8 cellular contexts compared by ENCODE assay signal in the genomic region with DNA sequence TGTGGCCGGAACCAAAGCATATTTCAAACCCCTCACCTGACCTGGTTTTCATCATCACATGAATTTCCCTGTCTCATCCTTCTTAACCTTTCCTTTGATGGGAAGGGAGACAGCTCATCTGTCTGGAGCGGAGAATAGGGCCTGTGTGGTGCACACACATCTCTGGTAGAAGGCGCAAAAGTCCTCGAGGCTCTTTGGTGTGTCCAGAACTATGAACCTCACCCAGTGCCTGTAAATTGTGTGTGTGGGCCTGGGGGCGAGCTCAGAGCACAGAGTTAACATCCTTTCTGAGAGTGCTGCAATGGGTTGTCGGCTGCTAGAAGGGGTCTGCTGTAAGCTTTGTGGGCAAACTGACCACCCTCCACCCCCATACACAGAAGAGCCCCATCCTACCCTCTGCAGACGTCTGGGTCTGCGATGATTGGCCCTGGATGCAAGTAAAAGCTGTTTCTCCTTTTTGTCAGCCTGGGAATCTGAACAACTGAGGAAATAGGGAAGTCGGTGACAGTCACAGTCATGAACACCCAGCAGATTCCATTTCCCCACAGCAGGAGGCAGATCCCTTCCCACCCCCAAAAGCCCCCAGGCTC. TPM values are rescaled to one million over a fixed set of nuclear protein-coding genes. Genes with fewer than 3 reads are reported as not detected.
DNase-seq lines count a peak whose midpoint lies in the region; ATAC-seq and TF ChIP-seq lines count a peak whose summit lies in the region.

No MANE protein-coding gene starts in this region.

- H3K27me3 ChIP-seq in BE2C = no peaks in the 10 kb centered on the region
- H3K27me3 ChIP-seq in mononuclear cell (ENCODE audit: insufficient read depth, low read length) = no peaks in the 10 kb centered on the region

- ATAC-seq in central memory CD8-positive, alpha-beta T cell (replicated peaks; ENCODE audit: extremely low read depth, poor library complexity, severe bottlenecking) = no peak
- ATAC-seq in GM19023 (IDR thresholded peaks at IDR 0.05; ENCODE audit: unreplicated experiment) (no peak), HG03280 (IDR thresholded peaks at IDR 0.05; ENCODE audit: unreplicated experiment) (no peak), GM21723 (IDR thresholded peaks at IDR 0.05; ENCODE audit: unreplicated experiment) (no peak)

- no peaks in the 10 kb centered on the region for H3K36me3 Mint-ChIP-seq in IgD-negative memory B cell
- peaks cover 8% of the 10 kb centered on the region for H3K36me3 Mint-ChIP-seq in central memory CD8-positive, alpha-beta T cell (ENCODE audit: insufficient read depth)

- no peaks in the 10 kb centered on the region for H3K9me3 Mint-ChIP-seq in IgD-negative memory B cell
- no peaks in the 10 kb centered on the region for H3K9me3 Mint-ChIP-seq in central memory CD8-positive, alpha-beta T cell

- peak overlapping the region; percentile 90 to 99 (median 97) for H3K4me3 Mint-ChIP-seq in IgD-negative memory B cell
- H3K4me3 Mint-ChIP-seq in central memory CD8-positive, alpha-beta T cell = peak overlapping the region; percentile 99

- H3K27me3 Mint-ChIP-seq in IgD-negative memory B cell = no peaks in the 10 kb centered on the region
- H3K27me3 Mint-ChIP-seq in central memory CD8-positive, alpha-beta T cell = no peaks in the 10 kb centered on the region

- no peaks in the 10 kb centered on the region for H3K36me3 ChIP-seq in BE2C

- H3K27ac Mint-ChIP-seq in IgD-negative memory B cell = peak overlapping the region in 2 of 3 donors; percentile 79 to 95
- peak overlapping the region; percentile 94 for H3K27ac Mint-ChIP-seq in central memory CD8-positive, alpha-beta T cell (ENCODE audit: low read depth)

- H3K4me1 Mint-ChIP-seq in IgD-negative memory B cell = peaks cover 43 to 46% (median 44%) of the 10 kb centered on the region in 3 donors
- H3K4me1 Mint-ChIP-seq in central memory CD8-positive, alpha-beta T cell = peaks cover 72% of the 10 kb centered on the region

- no peak for DNase-seq in BE2C
- no peak for DNase-seq in central memory CD8-positive, alpha-beta T cell (ENCODE audit: low spot score in 2 of 2)
- no peak for DNase-seq in DMS 273 (lab: John Stamatoyannopoulos, UW; ENCODE audit: unreplicated experiment)

- peaks cover 36% of the 10 kb centered on the region for H3K4me1 ChIP-seq in BE2C
- peaks cover 77% of the 10 kb centered on the region for H3K4me1 ChIP-seq in mononuclear cell (ENCODE audit: insufficient read depth, low read length)

- H3K9me3 ChIP-seq in BE2C = no peaks in the 10 kb centered on the region
- no peaks in the 10 kb centered on the region for H3K9me3 ChIP-seq in mononuclear cell (ENCODE audit: low read depth, low read length)

- H3K4me3 ChIP-seq in BE2C (ENCODE audit: low read depth, low read length) = peak overlapping the region; percentile 73
- peak overlapping the region; percentile 61 for H3K4me3 ChIP-seq in mononuclear cell (ENCODE audit: low read length)

- TF ChIP-seq CTCF in BE2C (IDR thresholded peaks at IDR 0.05; ENCODE audit: low read depth, low read length) = peak; percentile 5; the same call in 1 of the 2 replicates

RNA-seq across cellular contexts. Expression of a gene that starts 0.7 kb away (rescaled TPM):
- polyA plus RNA-seq in BE2C (2012; ENCODE audit: insufficient read depth, insufficient read length, low read depth) = 5.9 TPM
- polyA plus RNA-seq in IgD-negative memory B cell = 4.6 TPM
- total RNA-seq in mononuclear cell = 11.3 TPM

RNA-seq across cellular contexts. Expression of a gene that starts 34.1 kb away (rescaled TPM):
- 12.2 TPM for polyA plus RNA-seq in BE2C (2012; ENCODE audit: insufficient read depth, insufficient read length, low read depth)
- 0.53 TPM for polyA plus RNA-seq in IgD-negative memory B cell
- 3.3 TPM for total RNA-seq in mononuclear cell

RNA-seq across cellular contexts. Expression of a gene that starts 44.1 kb away (rescaled TPM):
- not detected for polyA plus RNA-seq in BE2C (2012; ENCODE audit: insufficient read depth, insufficient read length, low read depth)
- 0.58 TPM for polyA plus RNA-seq in IgD-negative memory B cell
- not detected for total RNA-seq in mononuclear cell
